ENCODE assay signal across 11 cellular contexts in genomic region chr12:49297695-49298060, GRCh38. TPM values are rescaled to one million over a fixed set of nuclear protein-coding genes. Genes with fewer than 3 reads are reported as not detected.
DNase-seq lines count a peak whose midpoint lies in the region; ATAC-seq and TF ChIP-seq lines count a peak whose summit lies in the region.
"Had no signal": no experiment of that assay in that cellular context is flagged by ENCODE, and none has a peak within 500 bp of the region (broad histone marks: within the 10 kb centered on the region; RNA-seq: fewer than 3 reads in every experiment).

No MANE protein-coding gene starts in this region.

- no peak overlapping the region for H4K8ac ChIP-seq in neuronal stem cell (ENCODE audit: low read depth, low read length)

- no peak overlapping the region for H4K91ac ChIP-seq in neuronal stem cell (ENCODE audit: low read depth, low read length, poor library complexity)

- TF ChIP-seq POLR2A in breast epithelium (IDR thresholded peaks at IDR 0.05): no peak

- H3K9me2 ChIP-seq in DOHH2 (replicated peaks; ENCODE audit: control insufficient read depth, low read length): no peaks in the 10 kb centered on the region
- H3K9me2 ChIP-seq in Karpas-422 (replicated peaks; ENCODE audit: insufficient read depth, low read length): no peaks in the 10 kb centered on the region

- no peak for ATAC-seq in left colon
- ATAC-seq: sciatic nerve had no signal

- TF ChIP-seq CTCF in DOHH2 (IDR thresholded peaks at IDR 0.05; ENCODE audit: low read depth, low read length, poor library complexity, severe bottlenecking): no peak
- no peak for TF ChIP-seq CTCF in breast epithelium (IDR thresholded peaks at IDR 0.05)

- peaks cover 37% of the 10 kb centered on the region for H3K27me3 ChIP-seq in DOHH2 (ENCODE audit: control insufficient read depth, low read length)
- no peaks in the 10 kb centered on the region for H3K27me3 ChIP-seq in Karpas-422 (ENCODE audit: low read length)
- peaks cover 11 to 51% of the 10 kb centered on the region in 2 donors for H3K27me3 ChIP-seq in breast epithelium
- peaks cover 40 to 64% (median 62%) of the 10 kb centered on the region in 3 experiments for H3K27me3 ChIP-seq in neuronal stem cell (ENCODE audit: control insufficient read depth in 3 of 3, insufficient read depth in 3 of 3, low read depth in 1 of 3, low read length in 3 of 3)

- no peak overlapping the region for H3K23ac ChIP-seq in neuronal stem cell (ENCODE audit: low read depth, low read length, poor library complexity)

- H3K9me3 ChIP-seq in DOHH2 (ENCODE audit: control insufficient read depth, insufficient read depth, low read length): no peaks in the 10 kb centered on the region
- H3K9me3 ChIP-seq in Karpas-422 (ENCODE audit: low read length): no peaks in the 10 kb centered on the region
- no peaks in the 10 kb centered on the region for H3K9me3 ChIP-seq in breast epithelium
- H3K9me3 ChIP-seq in neuronal stem cell (replicated peaks in 1 of 2; ENCODE audit: control insufficient read depth in 2 of 2, insufficient read depth in 1 of 2, low read depth in 1 of 2, low read length in 2 of 2): no peaks in the 10 kb centered on the region
- H3K9me3 ChIP-seq: colonic mucosa, vagina had no signal

- no peak overlapping the region for H2BK120ac ChIP-seq in neuronal stem cell (ENCODE audit: low read depth, low read length)

- H3K9ac ChIP-seq in Karpas-422 (ENCODE audit: low read length) (no peak overlapping the region), neuronal stem cell (ENCODE audit: low read depth, low read length, poor library complexity) (no peak overlapping the region)

- no peak overlapping the region for H2AFZ ChIP-seq in Karpas-422 (ENCODE audit: low read length)
- no peak overlapping the region for H2AFZ ChIP-seq in neuronal stem cell (ENCODE audit: low read length)

- H2BK5ac ChIP-seq in neuronal stem cell (ENCODE audit: low read length): no peak overlapping the region

- H4K20me1 ChIP-seq in DOHH2 (ENCODE audit: control insufficient read depth, insufficient read depth, low read depth, low read length) (no peaks in the 10 kb centered on the region), Karpas-422 (ENCODE audit: insufficient read depth, low read depth, low read length) (no peaks in the 10 kb centered on the region)

- no peaks in the 10 kb centered on the region for H3K36me3 ChIP-seq in DOHH2 (ENCODE audit: control insufficient read depth, low read length)
- H3K36me3 ChIP-seq in Karpas-422 (ENCODE audit: insufficient read depth, low read length): no peaks in the 10 kb centered on the region
- H3K36me3 ChIP-seq in breast epithelium: no peaks in the 10 kb centered on the region
- no peaks in the 10 kb centered on the region for H3K36me3 ChIP-seq in neuronal stem cell (replicated peaks in 1 of 2; ENCODE audit: control insufficient read depth in 2 of 2, insufficient read depth in 2 of 2, low read length in 2 of 2)
- H3K36me3 ChIP-seq: colonic mucosa, vagina had no signal

- no peak overlapping the region for H2BK15ac ChIP-seq in neuronal stem cell (ENCODE audit: low read length)

- H3K14ac ChIP-seq in neuronal stem cell (ENCODE audit: low read length): no peak overlapping the region

- H2AK5ac ChIP-seq in neuronal stem cell (ENCODE audit: low read depth, low read length): no peak overlapping the region

- no peaks in the 10 kb centered on the region for H3K79me1 ChIP-seq in neuronal stem cell (ENCODE audit: low read depth, low read length)

- no peak overlapping the region for H2BK12ac ChIP-seq in neuronal stem cell (ENCODE audit: low read length)

- H3K79me2 ChIP-seq in DOHH2 (ENCODE audit: control insufficient read depth, low read length): no peaks in the 10 kb centered on the region
- H3K79me2 ChIP-seq in Karpas-422 (ENCODE audit: low read length): no peaks in the 10 kb centered on the region

- DNase-seq in Karpas-422: no peak
- no peak for DNase-seq in breast epithelium (ENCODE audit: low spot score in 2 of 2)
- DNase-seq in neuronal stem cell (ENCODE audit: low spot score): no peak
- DNase-seq in left colon: no peak
- DNase-seq in NCI-H146 treated with DMSO at 0.1 percent for 48 hours (lab: John Stamatoyannopoulos, UW; ENCODE audit: unreplicated experiment): no peak
- no peak for DNase-seq in DMS79 treated with DMSO at 0.1 percent for 48 hours (lab: John Stamatoyannopoulos, UW)
- DNase-seq: DND-41 had no signal

- H3K4me2 ChIP-seq in DOHH2 (ENCODE audit: low read length) (peak overlapping the region; percentile 98), Karpas-422 (ENCODE audit: low read depth, low read length, poor library complexity, severe bottlenecking) (peak overlapping the region; percentile 51), neuronal stem cell (ENCODE audit: insufficient read depth, low read length, poor library complexity, severe bottlenecking) (peak overlapping the region; percentile 52)

- intact Hi-C loops in breast epithelium (cut with DNase I; ENCODE audit: low total_unique reads) (loop anchor here (1.0 to 5.0 kb wide), 2 partner anchors 7 to 400 kb away; no protein-coding TSS in a partner anchor), left colon (cut with DNase I, micrococcal nuclease) (no loop called here)

- H3K27ac ChIP-seq in DOHH2 (ENCODE audit: low read depth, low read length) (no peak overlapping the region), Karpas-422 (ENCODE audit: low read length) (no peak overlapping the region), breast epithelium (no peak overlapping the region), neuronal stem cell (replicated peaks; ENCODE audit: low read length) (no peak overlapping the region)
- H3K27ac ChIP-seq: colonic mucosa, vagina had no signal

- H3K4ac ChIP-seq in neuronal stem cell (ENCODE audit: low read length): no peak overlapping the region

- no peaks in the 10 kb centered on the region for H3F3A ChIP-seq in DOHH2 (ENCODE audit: control insufficient read depth, insufficient read depth)

- no CpG with 5 or more reads among the region's 8 CpGs for WGBS in neuronal stem cell (ENCODE audit: extremely low coverage in 2 of 2, insufficient read length in 2 of 2, insufficient replicate concordance in 1 of 2), 2 donors

- H3K4me3 ChIP-seq in DOHH2 (ENCODE audit: low read length) (peak overlapping the region; percentile 74), Karpas-422 (ENCODE audit: low read length) (peak overlapping the region; percentile 31; the same call in 1 of the 2 replicates), breast epithelium (peak overlapping the region in 2 of 3 donors; percentile 46 to 62), neuronal stem cell (ENCODE audit: low read length in 2 of 2) (no peak overlapping the region)

- H3K4me1 ChIP-seq in DOHH2 (ENCODE audit: control insufficient read depth, low read length) (peaks cover 23% of the 10 kb centered on the region), Karpas-422 (ENCODE audit: low read length) (peaks cover 16% of the 10 kb centered on the region), breast epithelium (peaks cover 0 to 7% of the 10 kb centered on the region in 2 donors), neuronal stem cell (ENCODE audit: control insufficient read depth in 2 of 2, insufficient read depth in 1 of 2, low read depth in 1 of 2, low read length in 2 of 2) (peaks cover 16 to 20% of the 10 kb centered on the region in 2 donors)

- no peak overlapping the region for H3K18ac ChIP-seq in neuronal stem cell (ENCODE audit: low read length)

RNA-seq across cellular contexts. Expression of gene PRPH, which starts 2.7 kb away (rescaled TPM):
- 0.52 TPM in 1 of 2 replicates, not detected in the other for total RNA-seq in Karpas-422 (2014; rRNA removed; shearing (Covaris generic); ENCODE audit: low replicate concordance)
- total RNA-seq in breast epithelium (1 to 10 TPM in 1 of 3 donors, under 1 TPM in 1, not detected in 1; 0.96 to 2.0 TPM), left colon (10 to 100 TPM in 1 of 2 donors, 1 to 10 TPM in 1; 5.5 to 14.3 TPM)
- polyA plus RNA-seq in neuronal stem cell (2013, experiment 1 of 2): 0.11 TPM
- polyA plus RNA-seq in neuronal stem cell (2013, experiment 2 of 2): 0.07 TPM

RNA-seq across cellular contexts. Expression of gene TROAP, which starts 25.4 kb away (rescaled TPM):
- 20.2 and 58.2 TPM in 2 replicates for total RNA-seq in Karpas-422 (2014; rRNA removed; shearing (Covaris generic); ENCODE audit: low replicate concordance)
- total RNA-seq in breast epithelium (1 to 10 TPM in 1 of 3 donors, under 1 TPM in 2; 0.29 to 1.8 (median 0.66) TPM), left colon (10 to 100 TPM in 1 of 2 donors, 1 to 10 TPM in 1; 4.9 to 12.4 TPM)
- 82.7 TPM for polyA plus RNA-seq in neuronal stem cell (2013, experiment 1 of 2)
- polyA plus RNA-seq in neuronal stem cell (2013, experiment 2 of 2): 77.4 TPM

RNA-seq across cellular contexts. Expression of gene TUBA1C, which starts 32.8 kb away (rescaled TPM):
- 90.0 and 132 TPM in 2 replicates for total RNA-seq in Karpas-422 (2014; rRNA removed; shearing (Covaris generic); ENCODE audit: low replicate concordance)
- 100 to 1,000 TPM in 1 of 3 donors, 10 to 100 TPM in 2; 91.9 to 123 (median 97.3) TPM for total RNA-seq in breast epithelium
- polyA plus RNA-seq in neuronal stem cell (2013, experiment 1 of 2): 571 TPM
- 547 TPM for polyA plus RNA-seq in neuronal stem cell (2013, experiment 2 of 2)
- 100 to 1,000 TPM; 260 to 267 TPM for total RNA-seq in left colon

RNA-seq across cellular contexts. Expression of gene C1QL4, which starts 39.3 kb away (rescaled TPM):
- total RNA-seq in Karpas-422 (2014; rRNA removed; shearing (Covaris generic); ENCODE audit: low replicate concordance): not detected in 2 replicates
- total RNA-seq in breast epithelium: under 1 TPM in 2 of 3 donors, not detected in 1; 0.33 to 0.44 TPM
- polyA plus RNA-seq in neuronal stem cell (2013, experiment 1 of 2): 0.77 TPM
- polyA plus RNA-seq in neuronal stem cell (2013, experiment 2 of 2): 0.84 TPM
- total RNA-seq in left colon: not detected
- total RNA-seq: colonic mucosa, sciatic nerve had no signal

RNA-seq across cellular contexts. Expression of gene DNAJC22, which starts 49.0 kb away (rescaled TPM):
- total RNA-seq in Karpas-422 (2014; rRNA removed; shearing (Covaris generic); ENCODE audit: low replicate concordance): not detected in 2 replicates
- total RNA-seq in breast epithelium (1 to 10 TPM in 2 of 3 donors, not detected in 1; 3.6 to 5.0 TPM), left colon (10 to 100 TPM; 40.2 to 45.6 TPM)
- 0.14 TPM for polyA plus RNA-seq in neuronal stem cell (2013, experiment 1 of 2)
- polyA plus RNA-seq in neuronal stem cell (2013, experiment 2 of 2): 0.12 TPM
- total RNA-seq: sciatic nerve had no signal

Comparison
In these comparisons a context has a peak if more than half of its experiments do, and no peak if none do; other contexts are left out.
1. H3K4me3 ChIP-seq: peak in DOHH2 (single experiment), Karpas-422 (single experiment) and breast epithelium (2 of 3); none in neuronal stem cell (0 of 2).
2. Peak in every context shown above with its lines, with median percentiles within 50 percentile points of each other: H3K4me2 ChIP-seq.